Comparison of ENCODE assay signal across 12 cellular contexts in genomic region chr17:50763716-50764450, GRCh38. TPM values are rescaled to one million over a fixed set of nuclear protein-coding genes. Genes with fewer than 3 reads are reported as not detected.
A peak's percentile ranks its signal among the peaks of the same experiment; 100 is the strongest.
DNase-seq lines count a peak whose midpoint lies in the region; ATAC-seq, FAIRE-seq and TF ChIP-seq lines count a peak whose summit lies in the region.
"Had no signal": no experiment of that assay in that cellular context is flagged by ENCODE, and none has a peak within 500 bp of the region (broad histone marks: within the 10 kb centered on the region; RNA-seq: fewer than 3 reads in every experiment).

No MANE protein-coding gene starts in this region.

- TF ChIP-seq RAD21 in Ishikawa (IDR thresholded peaks at IDR 0.05; ENCODE audit: low read depth) (no peak), K562 (CRISPR knock-in tag; conservative IDR thresholded peaks at IDR 0.05 in 1 of 2, IDR thresholded peaks at IDR 0.05 in 1 of 2) (no peak), neural cell (conservative IDR thresholded peaks at IDR 0.05) (no peak)

- H3K79me2 ChIP-seq in K562 (ENCODE audit: control insufficient read depth, insufficient read depth, low read length), result no peaks in the 10 kb centered on the region
- no peaks in the 10 kb centered on the region for H3K79me2 ChIP-seq in neural cell (replicated peaks; ENCODE audit: insufficient read depth, low read length)

- H3K27me3 ChIP-seq in K562 (ENCODE audit: control insufficient read depth in 2 of 2, insufficient read depth in 2 of 2, low read length in 2 of 2) (no peaks in the 10 kb centered on the region), neural cell (ENCODE audit: insufficient read depth, low read depth, low read length) (no peaks in the 10 kb centered on the region)

- WGBS in K562 (ENCODE audit: insufficient coverage, low coverage, missing lambda C conversion rate), result 12% methylated on average over 2 of the region's 2 CpGs

- no peak overlapping the region; the same call in 1 of the 2 replicates for H2AFZ ChIP-seq in K562 (ENCODE audit: low read depth, low read length)
- H2AFZ ChIP-seq in neural cell (ENCODE audit: low read depth, low read length), result no peak overlapping the region

- H3K9ac ChIP-seq in K562 (ENCODE audit: insufficient read depth in 1 of 2, low read depth in 2 of 2, low read length in 2 of 2) (no peak overlapping the region), neural cell (ENCODE audit: low read length) (no peak overlapping the region)

- TF ChIP-seq CTCF in K562 (IDR thresholded peaks at IDR 0.05 in 2 of 3, conservative IDR thresholded peaks at IDR 0.05 in 1 of 3; ENCODE audit: insufficient read depth in 2 of 3, low read depth in 1 of 3, low read length in 3 of 3), result no peak
- no peak for TF ChIP-seq CTCF in neural cell (IDR thresholded peaks at IDR 0.05; ENCODE audit: poor library complexity, severe bottlenecking)

- H3K9me3 ChIP-seq in K562 (replicated peaks; ENCODE audit: control insufficient read depth, insufficient read depth, low read depth, low read length) (no peaks in the 10 kb centered on the region), neural cell (ENCODE audit: low read length) (no peaks in the 10 kb centered on the region)

- H3K4me2 ChIP-seq in K562 (ENCODE audit: insufficient read depth, low read length) (no peak overlapping the region), neural cell (ENCODE audit: low read length) (no peak overlapping the region)

- no peaks in the 10 kb centered on the region for H3K9me2 ChIP-seq in neural cell (ENCODE audit: insufficient read depth, low read length)

- no TSS peak for BruUV-seq in K562 (replicated peaks; lab: Mats Ljungman, UMichigan)

- H3K36me3 ChIP-seq in K562 (ENCODE audit: control insufficient read depth, insufficient read depth, low read length), result no peaks in the 10 kb centered on the region
- no peaks in the 10 kb centered on the region for H3K36me3 ChIP-seq in neural cell (ENCODE audit: insufficient read depth, low read length)

- CTCF ChIA-PET in K562 (lab: Yijun Ruan, JAX; ENCODE audit: low intra/inter-chr PET ratio), result no interaction called here

- H3K4me3 ChIP-seq in K562 (no peak overlapping the region), neural cell (ENCODE audit: low read length) (no peak overlapping the region)

- no peaks in the 10 kb centered on the region for H3F3A ChIP-seq in neural cell (ENCODE audit: insufficient read depth, low read length, poor library complexity, severe bottlenecking)

- no peaks in the 10 kb centered on the region for H3K9me1 ChIP-seq in K562 (ENCODE audit: control insufficient read depth, insufficient read depth, low read length)

- in situ Hi-C loops in K562 (cut with MboI), result no loop called here

- POLR2A ChIA-PET in K562 (lab: Yijun Ruan, JAX), result interaction anchor here (1.1 to 2.0 kb wide), 5 partner anchors 9 to 102 kb away, joined by 3 to 8 read pairs (median 7); partner anchors contain the start of gene TOB1

- H4K20me1 ChIP-seq in K562 (replicated peaks; ENCODE audit: control insufficient read depth, insufficient read depth, low read length), result no peaks in the 10 kb centered on the region
- no peaks in the 10 kb centered on the region for H4K20me1 ChIP-seq in neural cell (ENCODE audit: insufficient read depth)

- ATAC-seq in K562 (no peak), GM21723 (IDR thresholded peaks at IDR 0.05; ENCODE audit: unreplicated experiment) (no peak)

- H3K4me1 ChIP-seq in K562 (replicated peaks in 1 of 2; ENCODE audit: control insufficient read depth in 2 of 2, insufficient read depth in 2 of 2, low read length in 2 of 2), result peaks cover 5 to 8% of the 10 kb centered on the region in 2 experiments; a peak in 3 of 5 replicates

- H3K27ac ChIP-seq in K562 (ENCODE audit: extremely low read depth, low read depth, low read length) (no peak overlapping the region), neural cell (ENCODE audit: low read length) (peak overlapping the region; percentile 70)

- intact Hi-C loops in K562 (cut with micrococcal nuclease), result loop anchor here (5.0 kb wide), 1 partner anchor 42 kb away; no protein-coding TSS in a partner anchor

- peak; percentile 11 for DNase-seq in DMS153 (lab: John Stamatoyannopoulos, UW)
- DNase-seq in K562 (ENCODE audit: extremely low read depth in 1 of 4, low spot score in 3 of 4), result no peak
- DNase-seq in medulla oblongata (ENCODE audit: extremely low spot score), result no peak
- no peak for DNase-seq in activated effector memory CD4-positive, alpha-beta T cell treated with anti-CD3 and anti-CD28 coated beads, Interleukin-2, amount 50 U/mL, for 16 hours
- DNase-seq: activated CD8-positive, alpha-beta T cell treated with anti-CD3 and anti-CD28 coated beads for 36 hours; activated naive CD8-positive, alpha-beta T cell treated with anti-CD3 and anti-CD28 coated beads, Interleukin-2, amount 10 ng/mL, durations not matched to agents 7 days and 5 days had no signal

- TF ChIP-seq POLR2A in K562 (conservative IDR thresholded peaks at IDR 0.05), result no peak

- no peak for TF ChIP-seq EP300 in Ishikawa (IDR thresholded peaks at IDR 0.05; ENCODE audit: borderline replicate concordance)
- TF ChIP-seq EP300 in K562 (IDR thresholded peaks at IDR 0.05; ENCODE audit: low read length), result no peak
- no peak for TF ChIP-seq EP300 in neural cell (conservative IDR thresholded peaks at IDR 0.05; ENCODE audit: poor library complexity, severe bottlenecking)

- peak; percentile 44 for FAIRE-seq in K562 (lab: Jason Lieb, UNC)

TF ChIP-seq in Ishikawa, 13 proteins besides CTCF, POLR2A, EP300 and RAD21 (continues in another document):
- TF ChIP-seq CEBPB (IDR thresholded peaks at IDR 0.05), result no peak

TF ChIP-seq in K562, 482 proteins besides CTCF, POLR2A, EP300 and RAD21 (continues in another document):
- TF ChIP-seq NCOA6 (IDR thresholded peaks at IDR 0.05) (no peak), ZNF24 (IDR thresholded peaks at IDR 0.05) (no peak)

TF ChIP-seq in neural cell, 6 proteins besides CTCF, POLR2A, EP300 and RAD21 (continues in another document):
- no peak for TF ChIP-seq POLR2AphosphoS5 (IDR thresholded peaks at IDR 0.05)

RNA-seq across cellular contexts. Expression of gene ANKRD40CL, which starts 3.4 kb away (rescaled TPM):
- not detected in 2 replicates for total RNA-seq in K562 (2011; cell fraction: chromatin; rRNA removed; ENCODE audit: low replicate concordance)
- total RNA-seq in K562 (2011; cell fraction: nucleolus; rRNA removed), result not detected in 2 replicates
- not detected in 2 replicates for total RNA-seq in K562 (2011; cell fraction: nucleoplasm; rRNA removed)
- total RNA-seq in K562 (2014; rRNA removed), result not detected in 2 replicates
- total RNA-seq in K562 (2014; rRNA removed; fragmentation: Illumina TruSeq; extraction: Trizol), result not detected in 2 replicates
- total RNA-seq in K562 (2015; rRNA removed; fragmentation: Illumina TruSeq; extraction: Trizol), result not detected in 2 replicates
- total RNA-seq in K562 (2021), result not detected in 2 replicates
- not detected in 2 replicates for polyA plus RNA-seq in K562 (2011; rRNA removed)
- not detected in 2 replicates for polyA plus RNA-seq in K562 (2011; cell fraction: cytosol; rRNA removed)
- not detected in 2 replicates for polyA plus RNA-seq in K562 (2011; cell fraction: nucleus; rRNA removed)
- polyA plus RNA-seq in K562 (2012), result not detected in 2 replicates
- not detected in 2 replicates for polyA plus RNA-seq in K562 (2014; fragmentation: Illumina TruSeq; extraction: Trizol)
- polyA plus RNA-seq in K562 (2014; fragmentation: Nextera tagmentation; extraction: Ambion mirVana), result not detected
- not detected in 2 replicates for polyA plus RNA-seq in K562 (2014; rRNA removed)
- polyA minus RNA-seq in K562 (2011; rRNA and poly(A)+ RNA removed), result not detected in 2 replicates
- not detected in 2 replicates for polyA minus RNA-seq in K562 (2011; cell fraction: cytosol; rRNA and poly(A)+ RNA removed)
- not detected in 2 replicates for polyA minus RNA-seq in K562 (2011; cell fraction: nucleus; rRNA and poly(A)+ RNA removed)
- not detected in 2 replicates for polyA plus RNA-seq in neural cell
- polyA minus RNA-seq in neural cell, result not detected in 2 replicates
- total RNA-seq: activated CD8-positive, alpha-beta T cell treated with anti-CD3 and anti-CD28 coated beads for 36 hours; activated naive CD8-positive, alpha-beta T cell treated with anti-CD3 and anti-CD28 coated beads, Interleukin-2, amount 10 ng/mL, durations not matched to agents 7 days and 5 days; Daoy; dermis microvascular lymphatic vessel endothelial cell; skeletal muscle tissue had no signal

RNA-seq across cellular contexts. Expression of gene LUC7L3, which starts 44.5 kb away (rescaled TPM):
- 92.6 and 423 TPM in 2 replicates for total RNA-seq in K562 (2011; cell fraction: chromatin; rRNA removed; ENCODE audit: low replicate concordance)
- total RNA-seq in K562 (2011; cell fraction: nucleolus; rRNA removed), result 72.9 and 85.9 TPM in 2 replicates
- 129 and 178 TPM in 2 replicates for total RNA-seq in K562 (2011; cell fraction: nucleoplasm; rRNA removed)
- 86.0 and 109 TPM in 2 replicates for total RNA-seq in K562 (2014; rRNA removed)
- 108 and 126 TPM in 2 replicates for total RNA-seq in K562 (2014; rRNA removed; fragmentation: Illumina TruSeq; extraction: Trizol)
- total RNA-seq in K562 (2015; rRNA removed; fragmentation: Illumina TruSeq; extraction: Trizol), result 116 and 127 TPM in 2 replicates
- 120 and 134 TPM in 2 replicates for total RNA-seq in K562 (2021)
- 171 and 189 TPM in 2 replicates for polyA plus RNA-seq in K562 (2011; rRNA removed)
- 61.7 and 71.2 TPM in 2 replicates for polyA plus RNA-seq in K562 (2011; cell fraction: cytosol; rRNA removed)
- 529 and 662 TPM in 2 replicates for polyA plus RNA-seq in K562 (2011; cell fraction: nucleus; rRNA removed)
- polyA plus RNA-seq in K562 (2012), result 127 TPM in 2 replicates
- 176 and 206 TPM in 2 replicates for polyA plus RNA-seq in K562 (2014; fragmentation: Illumina TruSeq; extraction: Trizol)
- polyA plus RNA-seq in K562 (2014; fragmentation: Nextera tagmentation; extraction: Ambion mirVana), result 10 to 100 TPM; 80.8 to 97.7 TPM
- 207 and 284 TPM in 2 replicates for polyA plus RNA-seq in K562 (2014; rRNA removed)
- 41.1 and 55.4 TPM in 2 replicates for polyA minus RNA-seq in K562 (2011; rRNA and poly(A)+ RNA removed)
- 18.6 and 19.8 TPM in 2 replicates for polyA minus RNA-seq in K562 (2011; cell fraction: cytosol; rRNA and poly(A)+ RNA removed)
- polyA minus RNA-seq in K562 (2011; cell fraction: nucleus; rRNA and poly(A)+ RNA removed), result 160 and 256 TPM in 2 replicates
- polyA plus RNA-seq in neural cell, result 634 and 677 TPM in 2 replicates
- polyA minus RNA-seq in neural cell, result 192 and 231 TPM in 2 replicates

RNA-seq across cellular contexts. Expression of gene ANKRD40, which starts 56.2 kb away (rescaled TPM):
- 24.0 and 50.0 TPM in 2 replicates for total RNA-seq in K562 (2011; cell fraction: chromatin; rRNA removed; ENCODE audit: low replicate concordance)
- 13.9 and 14.3 TPM in 2 replicates for total RNA-seq in K562 (2011; cell fraction: nucleolus; rRNA removed)
- total RNA-seq in K562 (2011; cell fraction: nucleoplasm; rRNA removed), result 27.6 and 36.9 TPM in 2 replicates
- total RNA-seq in K562 (2014; rRNA removed) (16.6 and 17.8 TPM in 2 replicates), K562 (2014; rRNA removed; fragmentation: Illumina TruSeq; extraction: Trizol) (28.1 and 30.5 TPM in 2 replicates), K562 (2015; rRNA removed; fragmentation: Illumina TruSeq; extraction: Trizol) (26.8 and 27.7 TPM in 2 replicates), K562 (2021) (26.1 and 28.3 TPM in 2 replicates)
- polyA plus RNA-seq in K562 (2011; rRNA removed) (23.6 and 28.4 TPM in 2 replicates), K562 (2014; fragmentation: Illumina TruSeq; extraction: Trizol) (26.1 and 28.9 TPM in 2 replicates), K562 (2014; fragmentation: Nextera tagmentation; extraction: Ambion mirVana) (1 to 10 TPM; 9.0 to 9.9 TPM), K562 (2014; rRNA removed) (17.5 and 19.4 TPM in 2 replicates), neural cell (15.2 and 16.1 TPM in 2 replicates)
- polyA plus RNA-seq in K562 (2011; cell fraction: cytosol; rRNA removed), result 13.4 and 17.8 TPM in 2 replicates
- polyA plus RNA-seq in K562 (2011; cell fraction: nucleus; rRNA removed), result 10.6 and 11.2 TPM in 2 replicates
- 12.6 and 15.6 TPM in 2 replicates for polyA plus RNA-seq in K562 (2012)
- polyA minus RNA-seq in K562 (2011; rRNA and poly(A)+ RNA removed), result 32.0 and 35.6 TPM in 2 replicates
- 15.3 and 15.5 TPM in 2 replicates for polyA minus RNA-seq in K562 (2011; cell fraction: cytosol; rRNA and poly(A)+ RNA removed)
- polyA minus RNA-seq in K562 (2011; cell fraction: nucleus; rRNA and poly(A)+ RNA removed), result 8.6 and 9.3 TPM in 2 replicates
- polyA minus RNA-seq in neural cell, result 20.0 and 23.6 TPM in 2 replicates
